Comparison of ENCODE assay signal across 8 cellular contexts in genomic region chr4:169311643-169312365, GRCh38. TPM values are rescaled to one million over a fixed set of nuclear protein-coding genes. Genes with fewer than 3 reads are reported as not detected.
DNase-seq lines count a peak whose midpoint lies in the region; ATAC-seq, FAIRE-seq and TF ChIP-seq lines count a peak whose summit lies in the region.

No MANE protein-coding gene starts in this region.

- DNase-seq in 8988T, result peak; percentile 49
- DNase-seq in NCI-H526 treated with DMSO at 0.1 percent for 48 hours (lab: John Stamatoyannopoulos, UW), result peak; percentile 6
- peak; percentile 64 for DNase-seq in bronchial epithelial cell (ENCODE audit: low read depth)
- peak; percentile 81 for DNase-seq in left kidney (ENCODE audit: low read depth, low spot score)
- DNase-seq in sigmoid colon, result no peak

- no peaks in the 10 kb centered on the region for H3K9me3 ChIP-seq in sigmoid colon

- intact Hi-C loops in sigmoid colon (cut with DNase I), result no loop called here

- no peak for FAIRE-seq in bronchial epithelial cell (lab: Jason Lieb, UNC)

- H3K4me1 ChIP-seq in sigmoid colon, result peaks cover 0 to 20% (median 13%) of the 10 kb centered on the region in 4 donors

- ATAC-seq in HG02798 (IDR thresholded peaks at IDR 0.05; ENCODE audit: poor library complexity, unreplicated experiment) (peak; percentile 84), HG03039 (IDR thresholded peaks at IDR 0.05; ENCODE audit: unreplicated experiment) (no peak)

- H3K27ac ChIP-seq in sigmoid colon, result no peak overlapping the region

- H3K4me3 ChIP-seq in bronchial epithelial cell (ENCODE audit: low read depth, low read length), result no peak overlapping the region
- H3K4me3 ChIP-seq in sigmoid colon, result no peak overlapping the region

- H3K27me3 ChIP-seq in bronchial epithelial cell (ENCODE audit: control insufficient read depth, insufficient read depth, low read length) (no peaks in the 10 kb centered on the region), sigmoid colon (no peaks in the 10 kb centered on the region)

- TF ChIP-seq EP300 in sigmoid colon (IDR thresholded peaks at IDR 0.05), result no peak

- TF ChIP-seq CTCF in GM12872 (IDR thresholded peaks at IDR 0.05; ENCODE audit: insufficient read depth, low read depth, low read length) (peak; percentile 64), bronchial epithelial cell (IDR thresholded peaks at IDR 0.05; ENCODE audit: insufficient read depth, low read length, severe bottlenecking) (peak; percentile 64), sigmoid colon (IDR thresholded peaks at IDR 0.05) (peak in 2 of 4 experiments; percentile 26 to 50)

- H3K36me3 ChIP-seq in bronchial epithelial cell (ENCODE audit: control insufficient read depth, insufficient read depth, low read length) (no peaks in the 10 kb centered on the region), sigmoid colon (no peaks in the 10 kb centered on the region)

- 80 to 82% methylated on average over 12 of the region's 12 CpGs for WGBS in sigmoid colon, 2 donors

- no peak for TF ChIP-seq POLR2A in sigmoid colon (IDR thresholded peaks at IDR 0.05)

RNA-seq across cellular contexts. Expression of gene SH3RF1, which starts 41.0 kb away (rescaled TPM):
- total RNA-seq in bronchial epithelial cell, result 9.0 and 14.0 TPM in 2 replicates
- 10 to 100 TPM in 2 of 4 donors, 1 to 10 TPM in 2; 8.2 to 12.5 (median 9.8) TPM for total RNA-seq in sigmoid colon
- 10 to 100 TPM; 14.4 to 20.8 (median 16.4) TPM for polyA plus RNA-seq in sigmoid colon
